ENCODE assay signal across 31 cellular contexts in genomic region chr20:40343390-40343789, GRCh38.
DNase-seq lines count a peak whose midpoint lies in the region; ATAC-seq and TF ChIP-seq lines count a peak whose summit lies in the region.
"Had no signal": no experiment of that assay in that cellular context is flagged by ENCODE, and none has a peak within 500 bp of the region (broad histone marks: within the 10 kb centered on the region; RNA-seq: fewer than 3 reads in every experiment).

No MANE protein-coding gene starts in this region.

- H3K27ac ChIP-seq in GM23338 (ENCODE audit: low read depth) (no peak overlapping the region), HEK293 (ENCODE audit: extremely low read depth, low read depth, low read length) (no peak overlapping the region), brain microvascular endothelial cell (no peak overlapping the region)
- H3K27ac ChIP-seq: 22Rv1, A549, BLaER1, C4-2B had no signal

- H3K4me3 ChIP-seq in GM23338 (no peak overlapping the region), HEK293 (ENCODE audit: low read depth, low read length) (no peak overlapping the region), brain microvascular endothelial cell (ENCODE audit: low read depth, low read length) (no peak overlapping the region)
- H3K4me3 ChIP-seq: A549; BLaER1; BLaER1 treated with 17β-estradiol and CSF1 and Interleukin-3, amounts not matched to agents 10 nM and 100 nM had no signal

- in situ Hi-C loops in brain microvascular endothelial cell (cut with HindIII; ENCODE audit: low pct_ligation_motif_present, low sequenced_read_pairs): no loop called here

- peaks cover 28% of the 10 kb centered on the region for H3K9me3 Mint-ChIP-seq in GM23338

- TF ChIP-seq CTCF in GM23338 (conservative IDR thresholded peaks at IDR 0.05; ENCODE audit: low read depth in 2 of 2): no peak
- TF ChIP-seq CTCF in HEK293 (tag by site-specific recombination; IDR thresholded peaks at IDR 0.05): no peak
- TF ChIP-seq CTCF in brain microvascular endothelial cell (IDR thresholded peaks at IDR 0.05; ENCODE audit: low read depth, low read length, missing control alignments): no peak

- no peak for ATAC-seq in GM23338
- ATAC-seq: A549; CD8-positive, alpha-beta T cell had no signal

- H3K36me3 Mint-ChIP-seq in GM23338 (ENCODE audit: low read depth): peaks cover 17% of the 10 kb centered on the region
- H3K36me3 Mint-ChIP-seq: CD4-positive, alpha-beta memory T cell; CD4-positive, CD25-positive, alpha-beta regulatory T cell; CD8-positive, alpha-beta T cell had no signal

- H3K36me3 ChIP-seq in GM23338 (ENCODE audit: insufficient read depth): no peaks in the 10 kb centered on the region
- no peaks in the 10 kb centered on the region for H3K36me3 ChIP-seq in HEK293 (ENCODE audit: control insufficient read depth in 2 of 2, insufficient read depth in 1 of 2, low read length in 2 of 2)
- H3K36me3 ChIP-seq in brain microvascular endothelial cell (replicated peaks): no peaks in the 10 kb centered on the region
- H3K36me3 ChIP-seq: BE2C, BLaER1 had no signal

- no peaks in the 10 kb centered on the region for H3K27me3 Mint-ChIP-seq in GM23338 (ENCODE audit: insufficient read depth, low read depth, poor library complexity)

- CTCF ChIA-PET in HEK293 (lab: Yijun Ruan, JAX): no interaction called here

- POLR2A ChIA-PET in HEK293 (lab: Yijun Ruan, JAX): no interaction called here

- no peaks in the 10 kb centered on the region for H3K79me2 ChIP-seq in GM23338 (replicated peaks; ENCODE audit: insufficient read depth)

- no peak overlapping the region for H3K4me3 Mint-ChIP-seq in GM23338
- H3K4me3 Mint-ChIP-seq: B cell; CD14-positive monocyte; CD4-positive, alpha-beta memory T cell; CD4-positive, alpha-beta T cell; CD4-positive, CD25-positive, alpha-beta regulatory T cell; CD8-positive, alpha-beta memory T cell; CD8-positive, alpha-beta T cell had no signal

- H3K27me3 ChIP-seq in GM23338 (ENCODE audit: insufficient read depth) (no peaks in the 10 kb centered on the region), brain microvascular endothelial cell (replicated peaks) (no peaks in the 10 kb centered on the region)
- H3K27me3 ChIP-seq: BE2C; BLaER1; BLaER1 treated with 17β-estradiol and CSF1 and Interleukin-3, amounts not matched to agents 10 nM and 100 nM had no signal

- H2AFZ ChIP-seq in GM23338: no peak overlapping the region

- no peak overlapping the region for H3K27ac Mint-ChIP-seq in GM23338
- H3K27ac Mint-ChIP-seq: B cell; CD4-positive, alpha-beta memory T cell; CD4-positive, alpha-beta T cell; CD4-positive, CD25-positive, alpha-beta regulatory T cell; CD8-positive, alpha-beta memory T cell; CD8-positive, alpha-beta T cell had no signal

- no peaks in the 10 kb centered on the region for H3K4me1 ChIP-seq in GM23338 (ENCODE audit: insufficient read depth)
- H3K4me1 ChIP-seq in HEK293 (ENCODE audit: control insufficient read depth, insufficient read depth, low read length): no peaks in the 10 kb centered on the region
- H3K4me1 ChIP-seq: A549, BE2C, BLaER1, Caco-2 had no signal

- H3K9me3 ChIP-seq in HEK293 (ENCODE audit: control insufficient read depth, insufficient read depth, low read depth, low read length): no peaks in the 10 kb centered on the region
- H3K9me3 ChIP-seq: A549, BE2C had no signal

- H3F3A ChIP-seq in GM23338 (replicated peaks; ENCODE audit: low read depth): no peaks in the 10 kb centered on the region

- H3K4me2 ChIP-seq in GM23338: no peak overlapping the region
- H3K4me2 ChIP-seq: A549, BLaER1 had no signal

- peak; percentile 11 for DNase-seq in GM23338 (ENCODE audit: low spot score)
- DNase-seq in ureter (ENCODE audit: low spot score): no peak
- DNase-seq in brain microvascular endothelial cell: no peak
- DNase-seq: 8988T; ACHN; AML-193; BE2C; C1 segment of cervical spinal cord; Caco-2; Calu3; CD4-positive, alpha-beta memory T cell; CD4-positive, alpha-beta T cell; CD4-positive, CD25-positive, alpha-beta regulatory T cell; CD8-positive, alpha-beta memory T cell; CD8-positive, alpha-beta T cell; COR-L47; DMS 273 treated with DMSO at 0.1 percent for 48 hours; DMS153; DMS53; DMS79; DMS79 treated with DMSO at 0.1 percent for 48 hours; DND-41; EL had no signal

- peaks cover 9% of the 10 kb centered on the region; the same call in 1 of the 2 replicates for H3K9me2 ChIP-seq in GM23338 (ENCODE audit: insufficient read depth)

- H4K20me1 ChIP-seq in GM23338 (replicated peaks; ENCODE audit: insufficient read depth): no peaks in the 10 kb centered on the region
- H4K20me1 ChIP-seq: BLaER1; BLaER1 treated with 17β-estradiol and CSF1 and Interleukin-3, amounts not matched to agents 10 nM and 100 nM had no signal

- no peaks in the 10 kb centered on the region for H3K4me1 Mint-ChIP-seq in GM23338
- H3K4me1 Mint-ChIP-seq: B cell; CD4-positive, alpha-beta memory T cell; CD4-positive, CD25-positive, alpha-beta regulatory T cell; CD8-positive, alpha-beta memory T cell had no signal

TF ChIP-seq in GM23338, 12 proteins besides CTCF, POLR2A, EP300 and RAD21 (continues in another document):
- TF ChIP-seq CREB1 (CRISPR knock-in tag; IDR thresholded peaks at IDR 0.05; ENCODE audit: low read depth) (no peak), NANOG (IDR thresholded peaks at IDR 0.05; ENCODE audit: borderline replicate concordance) (no peak)

TF ChIP-seq in HEK293, 187 proteins besides CTCF, POLR2A, EP300 and RAD21:
- TF ChIP-seq TRIM28 (IDR thresholded peaks at IDR 0.05; ENCODE audit: borderline replicate concordance, low read length) (0 out of 2 replicates have a peak, but pooled peaks have one; percentile 62), ZNF776 (tag by site-specific recombination; IDR thresholded peaks at IDR 0.05; ENCODE audit: borderline replicate concordance) (no peak), SETDB1 (IDR thresholded peaks at IDR 0.05; ENCODE audit: insufficient read length, low read length) (peak; percentile 94)
